In the genomic region with DNA sequence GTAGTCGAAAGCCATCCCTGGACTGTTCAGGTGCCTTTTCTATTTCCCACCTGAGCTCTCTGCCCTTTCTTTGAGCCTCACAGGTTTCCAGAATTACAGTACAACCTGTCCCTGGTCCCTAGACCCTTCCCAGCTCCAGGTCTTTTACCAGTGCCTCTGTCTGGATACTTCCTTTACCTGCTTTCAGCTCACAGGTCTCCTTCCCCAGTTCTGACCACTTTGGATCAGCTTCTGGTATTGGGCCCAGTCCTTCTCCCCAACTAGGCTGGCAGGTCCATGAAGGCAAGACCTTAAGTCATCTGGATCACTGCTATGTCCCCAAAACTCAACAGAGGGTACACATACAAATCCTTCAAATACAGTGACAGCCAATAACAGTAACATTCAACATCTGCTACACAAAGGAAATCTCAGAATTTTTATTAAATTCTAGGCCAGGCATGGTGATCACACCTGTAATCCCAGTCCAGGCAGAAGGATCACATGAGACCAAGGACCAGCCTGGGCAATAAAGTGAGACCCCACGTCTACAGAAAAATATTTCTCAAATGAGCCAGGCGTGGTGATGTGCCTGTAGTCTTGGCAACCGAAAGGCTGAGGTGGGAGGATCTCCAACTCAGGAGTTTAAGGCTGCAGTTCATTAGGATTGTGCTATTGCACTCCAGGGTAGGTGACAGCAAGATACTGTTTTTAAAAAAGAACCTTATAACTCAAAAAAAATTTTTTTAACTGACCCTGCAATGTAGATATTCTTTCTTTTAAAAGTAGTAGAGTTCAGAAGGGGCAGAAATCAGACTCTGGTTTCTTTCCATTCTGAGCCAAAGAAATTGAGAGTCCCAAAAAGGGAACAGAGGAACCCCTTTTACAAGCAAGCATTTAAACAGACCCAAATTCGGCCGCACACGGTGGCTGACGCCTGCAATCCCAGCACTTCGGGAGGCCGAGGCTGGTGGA, we compare ENCODE assay signal across 8 cellular contexts. TPM values are rescaled to one million over a fixed set of nuclear protein-coding genes. Genes with fewer than 3 reads are reported as not detected.
A peak's percentile ranks its signal among the peaks of the same experiment; 100 is the strongest.
DNase-seq lines count a peak whose midpoint lies in the region; ATAC-seq and TF ChIP-seq lines count a peak whose summit lies in the region.

No MANE protein-coding gene starts in this region.

- TF ChIP-seq CTCF in Calu3 (IDR thresholded peaks at IDR 0.05; ENCODE audit: unreplicated experiment) = no peak
- no peak for TF ChIP-seq CTCF in PC-9 (conservative IDR thresholded peaks at IDR 0.05)
- no peak for TF ChIP-seq CTCF in epithelial cell of esophagus (IDR thresholded peaks at IDR 0.05; ENCODE audit: insufficient read depth, low read depth, low read length, missing control alignments)
- TF ChIP-seq CTCF in osteoblast (IDR thresholded peaks at IDR 0.05; ENCODE audit: extremely low read depth, low read depth, low read length) = no peak

- peaks cover 21% of the 10 kb centered on the region for H4K20me1 ChIP-seq in PC-9 (ENCODE audit: insufficient read depth)
- H4K20me1 ChIP-seq in osteoblast (ENCODE audit: insufficient read depth, low read length) = peaks cover 20% of the 10 kb centered on the region

- peak overlapping the region; percentile 97 for H3K27ac Mint-ChIP-seq in Calu3 (ENCODE audit: unreplicated experiment)

- H3K4me1 ChIP-seq in PC-9 (replicated peaks; ENCODE audit: insufficient read depth) = peaks cover 62% of the 10 kb centered on the region
- peaks cover 28% of the 10 kb centered on the region for H3K4me1 ChIP-seq in osteoblast (ENCODE audit: insufficient read depth, low read length)

- H3K9me3 Mint-ChIP-seq in Calu3 (ENCODE audit: low read depth, unreplicated experiment) = no peaks in the 10 kb centered on the region

- peaks cover 33% of the 10 kb centered on the region for H3K4me1 Mint-ChIP-seq in Calu3 (ENCODE audit: low read depth, unreplicated experiment)

- H3K27me3 Mint-ChIP-seq in Calu3 (ENCODE audit: unreplicated experiment) = peaks cover 9% of the 10 kb centered on the region

- H3K9me3 ChIP-seq in PC-9 (ENCODE audit: insufficient read depth, low read depth) (no peaks in the 10 kb centered on the region), osteoblast (ENCODE audit: low read depth, low read length) (no peaks in the 10 kb centered on the region)

- POLR2A ChIA-PET in PC-9 (lab: Charles Lee; ENCODE audit: unreplicated experiment) = interaction anchor here (0.6 to 1.5 kb wide), 3 partner anchors 31 to 393 kb away, joined by 4 to 18 read pairs (median 4); a partner anchor contains a TSS

- peak overlapping the region; percentile 96 for H3K4me3 Mint-ChIP-seq in Calu3 (ENCODE audit: low read depth, unreplicated experiment)

- BruUV-seq in Calu3 (replicated peaks; lab: Mats Ljungman, UMichigan) (no TSS peak), PC-9 (replicated peaks; lab: Mats Ljungman, UMichigan) (no TSS peak)

- intact Hi-C loops in Calu3 (cut with micrococcal nuclease; ENCODE audit: unreplicated experiment) = no loop called here
- intact Hi-C loops in PC-9 (cut with micrococcal nuclease; ENCODE audit: unreplicated experiment) = no loop called here

- no peak for ATAC-seq in HG02759 (IDR thresholded peaks at IDR 0.05; ENCODE audit: unreplicated experiment)
- no peak for ATAC-seq in GM18517 (IDR thresholded peaks at IDR 0.05; ENCODE audit: unreplicated experiment)
- no peak for ATAC-seq in HG03342 (IDR thresholded peaks at IDR 0.05; ENCODE audit: unreplicated experiment)

- CTCF ChIA-PET in Calu3 (lab: Charles Lee) (interaction anchor here (0.9 kb wide), 1 partner anchor 20 kb away, joined by 3 read pairs; no protein-coding TSS in a partner anchor), PC-9 (lab: Charles Lee) (interaction anchor here (1.5 kb wide), 1 partner anchor 20 kb away, joined by 5 read pairs; no protein-coding TSS in a partner anchor)

- H2AFZ ChIP-seq in PC-9 (no peak overlapping the region), osteoblast (ENCODE audit: low read length) (no peak overlapping the region)

- DNase-seq in Calu3 = no peak
- no peak for DNase-seq in PC-9
- no peak for DNase-seq in epithelial cell of esophagus (ENCODE audit: low read depth)
- DNase-seq in osteoblast (ENCODE audit: insufficient read length, low spot score, missing footprints) = peak; percentile 61
- no peak for DNase-seq in hypothalamus (lab: John Stamatoyannopoulos, UW)

- peaks cover 75% of the 10 kb centered on the region for H3F3A ChIP-seq in PC-9 (ENCODE audit: insufficient read depth, low read depth)

- H3K27ac ChIP-seq in PC-9 (peak overlapping the region; percentile 97), osteoblast (ENCODE audit: low read depth, low read length) (peak overlapping the region; percentile 96)

- H3K4me2 ChIP-seq in PC-9 (peak overlapping the region; percentile 96), osteoblast (ENCODE audit: insufficient read depth, low read length) (peak overlapping the region; percentile 88)

- peaks cover 32% of the 10 kb centered on the region for H3K36me3 ChIP-seq in PC-9 (ENCODE audit: low read depth)
- H3K36me3 ChIP-seq in osteoblast (ENCODE audit: insufficient read depth, low read length) = peaks cover 30% of the 10 kb centered on the region

- H3K4me3 ChIP-seq in PC-9 = peak overlapping the region; percentile 91
- peak overlapping the region; percentile 99 for H3K4me3 ChIP-seq in epithelial cell of esophagus (ENCODE audit: low read length)
- H3K4me3 ChIP-seq in osteoblast (ENCODE audit: insufficient read depth, low read length) = peak overlapping the region; percentile 93

- H3K36me3 Mint-ChIP-seq in Calu3 (ENCODE audit: insufficient read depth, unreplicated experiment) = peaks cover 85% of the 10 kb centered on the region

- no peaks in the 10 kb centered on the region for H3K9me2 ChIP-seq in PC-9 (ENCODE audit: insufficient read depth)

- H3K27me3 ChIP-seq in PC-9 (ENCODE audit: insufficient read depth, low read depth) = no peaks in the 10 kb centered on the region
- H3K27me3 ChIP-seq in osteoblast (ENCODE audit: insufficient read depth, low read length) = no peaks in the 10 kb centered on the region

- H3K79me2 ChIP-seq in PC-9 (ENCODE audit: low read depth) = peaks cover 42% of the 10 kb centered on the region
- peaks cover 29% of the 10 kb centered on the region for H3K79me2 ChIP-seq in osteoblast (ENCODE audit: insufficient read depth, low read length)

RNA-seq across cellular contexts. Expression of a gene that starts 1.3 kb away (rescaled TPM):
- total RNA-seq in Calu3 (2022) (1,912 and 1,929 TPM in 2 replicates), PC-9 (2021) (2,510 and 2,860 TPM in 2 replicates), osteoblast (44.9 and 56.0 TPM in 2 replicates)

RNA-seq across cellular contexts. Expression of a gene that starts 11.0 kb away (rescaled TPM):
- total RNA-seq in Calu3 (2022) (158 and 189 TPM in 2 replicates), PC-9 (2021) (99.7 and 118 TPM in 2 replicates), osteoblast (71.9 and 91.2 TPM in 2 replicates)

RNA-seq across cellular contexts. Expression of a gene that starts 21.9 kb away (rescaled TPM):
- total RNA-seq in Calu3 (2022) = 64.1 and 65.3 TPM in 2 replicates
- 26.1 and 32.1 TPM in 2 replicates for total RNA-seq in PC-9 (2021)
- total RNA-seq in osteoblast = 21.4 and 21.5 TPM in 2 replicates

RNA-seq across cellular contexts. Expression of a gene that starts 27.8 kb away (rescaled TPM):
- total RNA-seq in Calu3 (2022) (70.8 and 107 TPM in 2 replicates), PC-9 (2021) (31.0 and 36.3 TPM in 2 replicates), osteoblast (6.2 and 6.5 TPM in 2 replicates)

RNA-seq across cellular contexts. Expression of a gene that starts 43.2 kb away (rescaled TPM):
- total RNA-seq in Calu3 (2022) = 56.8 and 66.6 TPM in 2 replicates
- 18.6 and 30.9 TPM in 2 replicates for total RNA-seq in PC-9 (2021)
- total RNA-seq in osteoblast = 19.9 and 23.0 TPM in 2 replicates

Comparison
In these comparisons a context has a peak if more than half of its experiments do, and no peak if none do; other contexts are left out.
1. RNA of a gene that starts 1.3 kb away (total RNA-seq): 2,510 to 2,860 TPM in PC-9 and 1,912 to 1,929 TPM in Calu3; 44.9 to 56.0 TPM in osteoblast; every median in the first group is over 10 times any median in the second.
2. Peak in every context shown above with its lines, with median percentiles within 50 percentile points of each other: H3K4me3 ChIP-seq.